Comparison of ENCODE assay signal across 1 cellular context in the genomic region with DNA sequence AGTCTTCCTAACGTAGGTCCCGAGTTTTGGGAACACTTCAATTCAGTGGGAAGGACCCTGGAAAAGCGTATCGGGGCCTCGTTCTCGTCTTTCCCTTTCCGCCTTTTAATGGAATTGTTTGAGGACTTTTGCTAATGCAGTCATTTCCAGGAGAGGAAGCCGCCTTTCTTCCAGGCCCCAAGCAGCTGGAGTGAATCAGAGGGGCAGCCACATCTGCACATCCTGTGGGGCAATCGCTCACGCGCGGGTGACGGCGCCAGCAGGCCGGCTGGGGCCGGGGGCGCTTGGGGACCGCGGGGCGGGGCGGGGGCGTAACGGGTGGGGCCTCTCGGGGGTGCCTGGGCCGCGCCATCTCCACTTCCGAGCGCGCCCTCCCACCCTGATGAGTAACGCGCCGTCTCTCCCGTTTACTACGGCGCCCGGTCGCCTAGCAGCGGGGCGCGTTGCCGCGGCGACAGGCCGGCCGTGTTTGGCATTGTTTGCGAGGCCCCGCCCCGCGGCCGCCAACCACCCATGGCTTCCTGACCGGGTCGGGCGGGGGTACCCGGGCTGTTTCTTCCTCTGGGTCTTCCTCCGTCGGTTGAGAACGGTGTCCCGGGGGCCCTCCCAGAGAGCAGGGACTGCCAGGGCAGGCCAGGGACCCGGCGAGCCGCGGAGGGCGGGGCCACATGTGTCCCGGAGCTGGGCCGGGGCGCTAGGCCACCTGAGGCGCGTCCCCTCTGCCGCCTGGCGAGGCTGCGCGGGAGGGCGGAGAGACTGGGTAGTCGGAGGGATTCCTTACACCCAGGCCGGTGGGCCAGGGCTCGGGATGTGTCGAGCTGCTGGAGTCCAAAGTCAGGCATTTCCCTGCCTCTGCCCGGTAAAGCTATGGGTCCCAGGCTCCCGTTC.
TF ChIP-seq lines count a peak whose summit lies in the region.

No MANE protein-coding gene starts in this region.

TF ChIP-seq in SK-N-SH, 30 proteins besides CTCF, POLR2A, EP300 and RAD21 (continued from another document):
- TF ChIP-seq, protein P1, sequence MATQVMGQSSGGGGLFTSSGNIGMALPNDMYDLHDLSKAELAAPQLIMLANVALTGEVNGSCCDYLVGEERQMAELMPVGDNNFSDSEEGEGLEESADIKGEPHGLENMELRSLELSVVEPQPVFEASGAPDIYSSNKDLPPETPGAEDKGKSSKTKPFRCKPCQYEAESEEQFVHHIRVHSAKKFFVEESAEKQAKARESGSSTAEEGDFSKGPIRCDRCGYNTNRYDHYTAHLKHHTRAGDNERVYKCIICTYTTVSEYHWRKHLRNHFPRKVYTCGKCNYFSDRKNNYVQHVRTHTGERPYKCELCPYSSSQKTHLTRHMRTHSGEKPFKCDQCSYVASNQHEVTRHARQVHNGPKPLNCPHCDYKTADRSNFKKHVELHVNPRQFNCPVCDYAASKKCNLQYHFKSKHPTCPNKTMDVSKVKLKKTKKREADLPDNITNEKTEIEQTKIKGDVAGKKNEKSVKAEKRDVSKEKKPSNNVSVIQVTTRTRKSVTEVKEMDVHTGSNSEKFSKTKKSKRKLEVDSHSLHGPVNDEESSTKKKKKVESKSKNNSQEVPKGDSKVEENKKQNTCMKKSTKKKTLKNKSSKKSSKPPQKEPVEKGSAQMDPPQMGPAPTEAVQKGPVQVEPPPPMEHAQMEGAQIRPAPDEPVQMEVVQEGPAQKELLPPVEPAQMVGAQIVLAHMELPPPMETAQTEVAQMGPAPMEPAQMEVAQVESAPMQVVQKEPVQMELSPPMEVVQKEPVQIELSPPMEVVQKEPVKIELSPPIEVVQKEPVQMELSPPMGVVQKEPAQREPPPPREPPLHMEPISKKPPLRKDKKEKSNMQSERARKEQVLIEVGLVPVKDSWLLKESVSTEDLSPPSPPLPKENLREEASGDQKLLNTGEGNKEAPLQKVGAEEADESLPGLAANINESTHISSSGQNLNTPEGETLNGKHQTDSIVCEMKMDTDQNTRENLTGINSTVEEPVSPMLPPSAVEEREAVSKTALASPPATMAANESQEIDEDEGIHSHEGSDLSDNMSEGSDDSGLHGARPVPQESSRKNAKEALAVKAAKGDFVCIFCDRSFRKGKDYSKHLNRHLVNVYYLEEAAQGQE (IDR thresholded peaks at IDR 0.05; ENCODE audit: low read depth, low read length) = 0 out of 2 replicates have a peak, but pooled peaks have one; percentile 10
- TF ChIP-seq GATA2 (CRISPR knock-in tag; IDR thresholded peaks at IDR 0.05) (no peak), MXI1 (IDR thresholded peaks at IDR 0.05; ENCODE audit: low read depth, low read length) (peak; percentile 97), YY1 (IDR thresholded peaks at IDR 0.05; ENCODE audit: low read depth) (0 out of 2 replicates have a peak, but pooled peaks have one; percentile 49)
- TF ChIP-seq, protein P2, sequence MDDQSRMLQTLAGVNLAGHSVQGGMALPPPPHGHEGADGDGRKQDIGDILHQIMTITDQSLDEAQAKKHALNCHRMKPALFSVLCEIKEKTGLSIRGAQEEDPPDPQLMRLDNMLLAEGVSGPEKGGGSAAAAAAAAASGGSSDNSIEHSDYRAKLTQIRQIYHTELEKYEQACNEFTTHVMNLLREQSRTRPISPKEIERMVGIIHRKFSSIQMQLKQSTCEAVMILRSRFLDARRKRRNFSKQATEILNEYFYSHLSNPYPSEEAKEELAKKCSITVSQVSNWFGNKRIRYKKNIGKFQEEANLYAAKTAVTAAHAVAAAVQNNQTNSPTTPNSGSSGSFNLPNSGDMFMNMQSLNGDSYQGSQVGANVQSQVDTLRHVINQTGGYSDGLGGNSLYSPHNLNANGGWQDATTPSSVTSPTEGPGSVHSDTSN (IDR thresholded peaks at IDR 0.05) = peak; percentile 54
- TF ChIP-seq, protein P3, sequence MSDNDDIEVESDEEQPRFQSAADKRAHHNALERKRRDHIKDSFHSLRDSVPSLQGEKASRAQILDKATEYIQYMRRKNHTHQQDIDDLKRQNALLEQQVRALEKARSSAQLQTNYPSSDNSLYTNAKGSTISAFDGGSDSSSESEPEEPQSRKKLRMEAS (IDR thresholded peaks at IDR 0.05; ENCODE audit: low read depth) = 0 out of 2 replicates have a peak, but pooled peaks have one; percentile 20
